16 cellular contexts compared by ENCODE assay signal in the genomic region with DNA sequence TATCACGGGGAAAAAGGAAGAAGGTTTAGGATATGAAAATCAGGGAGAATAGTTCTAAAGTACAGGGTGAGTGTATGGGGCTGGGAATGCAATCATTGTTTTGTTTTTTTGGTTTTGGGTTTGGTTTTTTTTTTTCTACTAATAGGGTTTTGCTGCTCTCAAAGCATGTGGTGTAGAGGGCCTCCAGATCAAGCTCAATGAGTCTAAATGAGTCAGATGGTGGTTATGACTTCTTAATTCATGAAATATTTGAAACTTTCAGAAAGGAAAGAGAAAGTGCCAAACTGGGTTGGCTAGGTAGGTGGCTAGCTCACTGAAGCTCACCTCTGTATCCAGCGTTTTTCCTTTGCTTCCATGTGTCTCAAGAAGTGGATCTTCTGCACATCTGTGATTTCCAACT. TPM values are rescaled to one million over a fixed set of nuclear protein-coding genes. Genes with fewer than 3 reads are reported as not detected.
DNase-seq lines count a peak whose midpoint lies in the region; ATAC-seq, FAIRE-seq and TF ChIP-seq lines count a peak whose summit lies in the region.
"Had no signal": no experiment of that assay in that cellular context is flagged by ENCODE, and none has a peak within 500 bp of the region (broad histone marks: within the 10 kb centered on the region; RNA-seq: fewer than 3 reads in every experiment).

No MANE protein-coding gene starts in this region.

- H3K27me3 Mint-ChIP-seq in activated naive CD8-positive, alpha-beta T cell treated with anti-CD3 and anti-CD28 coated beads, Interleukin-2, amount 50 U/mL, for 24 hours = peaks cover 6% of the 10 kb centered on the region

- H3K4me1 Mint-ChIP-seq in activated naive CD8-positive, alpha-beta T cell treated with anti-CD3 and anti-CD28 coated beads, Interleukin-2, amount 50 U/mL, for 24 hours = peaks cover 14% of the 10 kb centered on the region

- peaks cover 2% of the 10 kb centered on the region for H3K36me3 Mint-ChIP-seq in activated naive CD8-positive, alpha-beta T cell treated with anti-CD3 and anti-CD28 coated beads, Interleukin-2, amount 50 U/mL, for 24 hours (ENCODE audit: low read depth)
- H3K36me3 Mint-ChIP-seq: CD8-positive, alpha-beta T cell had no signal

- peak; percentile 1 for DNase-seq in stimulated activated CD4-positive, alpha-beta T cell treated with anti-CD3 and anti-CD28 coated beads, Interleukin-15, amount 100 ng/mL, for 24 hours
- DNase-seq in stimulated activated CD4-positive, alpha-beta T cell treated with anti-CD3 and anti-CD28 coated beads, Interleukin-4, amount 100 ng/mL, for 1 hour = no peak
- DNase-seq in activated naive CD8-positive, alpha-beta T cell treated with anti-CD3 and anti-CD28 coated beads, Interleukin-2, amount 50 U/mL, for 24 hours = no peak
- no peak for DNase-seq in DMS53 (lab: John Stamatoyannopoulos, UW)
- DNase-seq in GM12892 (ENCODE audit: insufficient read length) = no peak
- DNase-seq in HuH-7 (ENCODE audit: low spot score) = no peak
- DNase-seq: activated CD4-positive, alpha-beta T cell treated with anti-CD3 and anti-CD28 coated beads for 4 hours; CD8-positive, alpha-beta T cell; DMS79 treated with DMSO at 0.1 percent for 48 hours; NCI-H146; NCI-H2227 treated with DMSO at 0.1 percent for 48 hours; occipital lobe; substantia nigra had no signal

- no peak for FAIRE-seq in GM12892 (lab: Jason Lieb, UNC)
- FAIRE-seq: RCC 7860 had no signal

- peak; percentile 89 for ATAC-seq in activated naive CD8-positive, alpha-beta T cell treated with anti-CD3 and anti-CD28 coated beads, Interleukin-2, amount 50 U/mL, for 24 hours
- ATAC-seq: CD8-positive, alpha-beta T cell; esophagus mucosa; right cardiac atrium had no signal

- no peak for TF ChIP-seq POLR2A in GM12892 (IDR thresholded peaks at IDR 0.05; ENCODE audit: low read depth, low read length)

- peak overlapping the region; percentile 24 for H3K27ac Mint-ChIP-seq in activated naive CD8-positive, alpha-beta T cell treated with anti-CD3 and anti-CD28 coated beads, Interleukin-2, amount 50 U/mL, for 24 hours
- H3K27ac Mint-ChIP-seq: CD8-positive, alpha-beta T cell had no signal

- no peak overlapping the region for H3K4me3 Mint-ChIP-seq in activated naive CD8-positive, alpha-beta T cell treated with anti-CD3 and anti-CD28 coated beads, Interleukin-2, amount 50 U/mL, for 24 hours
- H3K4me3 Mint-ChIP-seq: CD8-positive, alpha-beta T cell had no signal

- H3K9me3 Mint-ChIP-seq in activated naive CD8-positive, alpha-beta T cell treated with anti-CD3 and anti-CD28 coated beads, Interleukin-2, amount 50 U/mL, for 24 hours = peaks cover 5% of the 10 kb centered on the region
- H3K9me3 Mint-ChIP-seq: CD8-positive, alpha-beta T cell had no signal

RNA-seq across cellular contexts. Expression of gene OR1L8, which starts 10.7 kb away (rescaled TPM):
- not detected for polyA plus RNA-seq in GM12892 (2012; ENCODE audit: missing spikeins)

RNA-seq across cellular contexts. Expression of gene OR1N2, which starts 19.5 kb away (rescaled TPM):
- not detected for polyA plus RNA-seq in GM12892 (2012; ENCODE audit: missing spikeins)
- polyA plus RNA-seq: right cardiac atrium had no signal

RNA-seq across cellular contexts. Expression of gene OR1Q1, which starts 42.1 kb away (rescaled TPM):
- polyA plus RNA-seq in GM12892 (2012; ENCODE audit: missing spikeins) = not detected
- polyA plus RNA-seq: right cardiac atrium had no signal

RNA-seq across cellular contexts. Expression of gene OR1N1, which starts 45.4 kb away (rescaled TPM):
- polyA plus RNA-seq in GM12892 (2012; ENCODE audit: missing spikeins) = not detected
- polyA plus RNA-seq: right cardiac atrium had no signal

RNA-seq across cellular contexts. Expression of gene OR1J4, which starts 53.5 kb away (rescaled TPM):
- polyA plus RNA-seq in GM12892 (2012; ENCODE audit: missing spikeins) = not detected
- polyA plus RNA-seq: right cardiac atrium had no signal
